Comparison of ENCODE assay signal across 8 cellular contexts in genomic region chr11:8019671-8020597, GRCh38. TPM values are rescaled to one million over a fixed set of nuclear protein-coding genes. Genes with fewer than 3 reads are reported as not detected.
A peak's percentile ranks its signal among the peaks of the same experiment; 100 is the strongest.
DNase-seq lines count a peak whose midpoint lies in the region; ATAC-seq and TF ChIP-seq lines count a peak whose summit lies in the region.

No MANE protein-coding gene starts in this region.

- no peak overlapping the region for H2BK120ac ChIP-seq in trophoblast cell (ENCODE audit: insufficient read depth, low read length, poor library complexity)

- no peaks in the 10 kb centered on the region for H3K9me3 ChIP-seq in BLaER1 treated with 17β-estradiol and CSF1 and Interleukin-3, amounts not matched to agents 10 nM and 100 nM (replicated peaks in 1 of 11)
- H3K9me3 ChIP-seq in MM.1S (replicated peaks; ENCODE audit: insufficient read depth, low read length) (no peaks in the 10 kb centered on the region), cardiac muscle cell (ENCODE audit: low read depth) (no peaks in the 10 kb centered on the region), trophoblast cell (ENCODE audit: insufficient read depth, low read depth, low read length) (no peaks in the 10 kb centered on the region)

- H3K9me3 Mint-ChIP-seq in activated naive CD4-positive, alpha-beta T cell treated with anti-CD3 and anti-CD28 coated beads, Interleukin-2, amount 50 U/mL, for 24 hours, result no peaks in the 10 kb centered on the region

- H4K91ac ChIP-seq in trophoblast cell (ENCODE audit: low read depth, low read length), result no peak overlapping the region

- H3K4me2 ChIP-seq in BLaER1 treated with 17β-estradiol and CSF1 and Interleukin-3, amounts not matched to agents 10 nM and 100 nM, result peak overlapping the region; percentile 92 to 100 (median 100)
- H3K4me2 ChIP-seq in MM.1S (ENCODE audit: low read depth, low read length) (peak overlapping the region; percentile 98), trophoblast cell (ENCODE audit: low read length) (peak overlapping the region; percentile 95)

- peaks cover 14% of the 10 kb centered on the region for H3K4me1 Mint-ChIP-seq in activated naive CD4-positive, alpha-beta T cell treated with anti-CD3 and anti-CD28 coated beads, Interleukin-2, amount 50 U/mL, for 24 hours

- DNase-seq in MM.1S, result no peak
- peak; percentile 36 to 50 for DNase-seq in cardiac muscle cell (ENCODE audit: low read depth in 1 of 2, low spot score in 1 of 2)
- peak in 1 of 2 donors; percentile 16 for DNase-seq in trophoblast cell
- DNase-seq in SW480 (ENCODE audit: low spot score), result no peak

- peaks cover 0 to 7% (median 0%) of the 10 kb centered on the region in 11 experiments; a peak in 4 of 22 replicates for H4K20me1 ChIP-seq in BLaER1 treated with 17β-estradiol and CSF1 and Interleukin-3, amounts not matched to agents 10 nM and 100 nM
- H4K20me1 ChIP-seq in MM.1S (ENCODE audit: insufficient read depth, low read length), result no peaks in the 10 kb centered on the region

- no peak overlapping the region for H2BK12ac ChIP-seq in trophoblast cell (ENCODE audit: low read length)

- no peaks in the 10 kb centered on the region for H3K36me3 Mint-ChIP-seq in activated naive CD4-positive, alpha-beta T cell treated with anti-CD3 and anti-CD28 coated beads, Interleukin-2, amount 50 U/mL, for 24 hours

- H3K23ac ChIP-seq in trophoblast cell (ENCODE audit: low read length), result no peak overlapping the region

- TF ChIP-seq CTCF in MM.1S (IDR thresholded peaks at IDR 0.05; ENCODE audit: low read length) (no peak), cardiac muscle cell (IDR thresholded peaks at IDR 0.05; ENCODE audit: low read depth, low read length) (no peak)

- no peak overlapping the region for H4K8ac ChIP-seq in trophoblast cell (ENCODE audit: low read depth, low read length)

- H3K4me1 ChIP-seq in BLaER1 treated with 17β-estradiol and CSF1 and Interleukin-3, amounts not matched to agents 10 nM and 100 nM, result peaks cover 7 to 18% (median 15%) of the 10 kb centered on the region in 10 experiments; a peak in 16 of 20 replicates
- H3K4me1 ChIP-seq in MM.1S (ENCODE audit: low read length) (no peaks in the 10 kb centered on the region), cardiac muscle cell (ENCODE audit: low read depth) (no peaks in the 10 kb centered on the region), trophoblast cell (ENCODE audit: control insufficient read depth in 1 of 2, insufficient read depth in 2 of 2, low read length in 2 of 2) (peaks cover 5 to 11% of the 10 kb centered on the region in 2 experiments)

- H3K79me1 ChIP-seq in trophoblast cell (ENCODE audit: low read length), result no peaks in the 10 kb centered on the region

- no peak overlapping the region for H4K12ac ChIP-seq in trophoblast cell (ENCODE audit: low read depth, low read length)

- no peaks in the 10 kb centered on the region for H3K36me3 ChIP-seq in BLaER1 treated with 17β-estradiol and CSF1 and Interleukin-3, amounts not matched to agents 10 nM and 100 nM
- no peaks in the 10 kb centered on the region for H3K36me3 ChIP-seq in MM.1S (replicated peaks; ENCODE audit: insufficient read depth, low read length)
- no peaks in the 10 kb centered on the region for H3K36me3 ChIP-seq in cardiac muscle cell
- no peaks in the 10 kb centered on the region for H3K36me3 ChIP-seq in trophoblast cell (ENCODE audit: control insufficient read depth in 1 of 2, insufficient read depth in 2 of 2, low read length in 2 of 2)

- peaks cover 30 to 44% (median 39%) of the 10 kb centered on the region in 11 experiments for H3K27me3 ChIP-seq in BLaER1 treated with 17β-estradiol and CSF1 and Interleukin-3, amounts not matched to agents 10 nM and 100 nM
- H3K27me3 ChIP-seq in MM.1S (replicated peaks; ENCODE audit: insufficient read depth, low read length) (peaks cover 23% of the 10 kb centered on the region; the same call in 1 of the 2 replicates), cardiac muscle cell (peaks cover 83% of the 10 kb centered on the region), trophoblast cell (ENCODE audit: insufficient read depth, low read length) (peaks cover 31% of the 10 kb centered on the region)

- H2AFZ ChIP-seq in MM.1S (ENCODE audit: low read length), result peak overlapping the region; percentile 78
- no peak overlapping the region for H2AFZ ChIP-seq in trophoblast cell (ENCODE audit: insufficient read depth, low read length, poor library complexity)

- peaks cover 27% of the 10 kb centered on the region for H3K27me3 Mint-ChIP-seq in activated naive CD4-positive, alpha-beta T cell treated with anti-CD3 and anti-CD28 coated beads, Interleukin-2, amount 50 U/mL, for 24 hours

- H3K4me3 Mint-ChIP-seq in activated naive CD4-positive, alpha-beta T cell treated with anti-CD3 and anti-CD28 coated beads, Interleukin-2, amount 50 U/mL, for 24 hours, result peak overlapping the region; percentile 80

- no peak overlapping the region for H3K4ac ChIP-seq in trophoblast cell (ENCODE audit: low read depth, low read length)

- peak overlapping the region in 9 of 11 experiments; percentile 16 to 78 (median 69); a peak in 16 of 22 replicates for H3K9ac ChIP-seq in BLaER1 treated with 17β-estradiol and CSF1 and Interleukin-3, amounts not matched to agents 10 nM and 100 nM
- peak overlapping the region; percentile 44; the same call in 1 of the 2 replicates for H3K9ac ChIP-seq in MM.1S (ENCODE audit: low read length)
- H3K9ac ChIP-seq in trophoblast cell (ENCODE audit: low read length), result no peak overlapping the region

- H2BK5ac ChIP-seq in trophoblast cell (ENCODE audit: low read depth, low read length, poor library complexity), result no peak overlapping the region

- H3K4me3 ChIP-seq in BLaER1 treated with 17β-estradiol and CSF1 and Interleukin-3, amounts not matched to agents 10 nM and 100 nM, result peak overlapping the region; percentile 57 to 79 (median 70)
- peak overlapping the region; percentile 76 for H3K4me3 ChIP-seq in MM.1S (ENCODE audit: low read length)
- H3K4me3 ChIP-seq in cardiac muscle cell, result peak overlapping the region; percentile 44
- no peak overlapping the region for H3K4me3 ChIP-seq in trophoblast cell (ENCODE audit: low read depth, low read length)

- H3K18ac ChIP-seq in trophoblast cell (ENCODE audit: low read length), result no peak overlapping the region

- H3K79me2 ChIP-seq in MM.1S (ENCODE audit: low read length) (no peaks in the 10 kb centered on the region), trophoblast cell (ENCODE audit: control insufficient read depth, insufficient read depth, low read length, poor library complexity) (no peaks in the 10 kb centered on the region)

- no peak overlapping the region; a peak in 1 of 22 replicates for H3K27ac ChIP-seq in BLaER1 treated with 17β-estradiol and CSF1 and Interleukin-3, amounts not matched to agents 10 nM and 100 nM
- H3K27ac ChIP-seq in MM.1S (ENCODE audit: low read length) (no peak overlapping the region), cardiac muscle cell (no peak overlapping the region), trophoblast cell (ENCODE audit: low read depth, low read length) (no peak overlapping the region)

- no peak overlapping the region for H3K27ac Mint-ChIP-seq in activated naive CD4-positive, alpha-beta T cell treated with anti-CD3 and anti-CD28 coated beads, Interleukin-2, amount 50 U/mL, for 24 hours

- no peak overlapping the region for H2AK5ac ChIP-seq in trophoblast cell (ENCODE audit: low read length)

- no peaks in the 10 kb centered on the region for H3K9me2 ChIP-seq in MM.1S (replicated peaks; ENCODE audit: insufficient read depth, low read length)

- ATAC-seq in GM19395 (IDR thresholded peaks at IDR 0.05; ENCODE audit: unreplicated experiment) (no peak), GM18858 (IDR thresholded peaks at IDR 0.05; ENCODE audit: unreplicated experiment) (no peak)

- no peak overlapping the region for H3K14ac ChIP-seq in trophoblast cell (ENCODE audit: low read length)

- WGBS in trophoblast cell (ENCODE audit: extremely low coverage, insufficient coverage, insufficient read length), result no CpG with 5 or more reads among the region's 59 CpGs

- H3F3A ChIP-seq in MM.1S (ENCODE audit: insufficient read depth, low read length), result no peaks in the 10 kb centered on the region

RNA-seq across cellular contexts. Expression of gene EIF3F, which starts 32.8 kb away (rescaled TPM):
- 271 and 306 TPM in 2 replicates for total RNA-seq in cardiac muscle cell
- polyA plus RNA-seq in cardiac muscle cell, result 150 and 215 TPM in 2 replicates
- polyA plus RNA-seq in trophoblast cell (2013), result 560 and 594 TPM in 2 replicates

RNA-seq across cellular contexts. Expression of gene NLRP10, which starts 54.7 kb away (rescaled TPM):
- total RNA-seq in cardiac muscle cell, result not detected in 2 replicates
- not detected in 2 replicates for polyA plus RNA-seq in cardiac muscle cell
- polyA plus RNA-seq in trophoblast cell (2013), result 0.04 and 0.15 TPM in 2 replicates

Comparison
In these comparisons a context has a peak if more than half of its experiments do, and no peak if none do; other contexts are left out.
1. DNase-seq: peak in cardiac muscle cell (2 of 2); none in MM.1S (single experiment) and SW480 (single experiment).
2. Peak in every context shown above with its lines, with median percentiles within 50 percentile points of each other: H3K4me2 ChIP-seq.